Comparison of ENCODE assay signal across 16 cellular contexts in the genomic region with DNA sequence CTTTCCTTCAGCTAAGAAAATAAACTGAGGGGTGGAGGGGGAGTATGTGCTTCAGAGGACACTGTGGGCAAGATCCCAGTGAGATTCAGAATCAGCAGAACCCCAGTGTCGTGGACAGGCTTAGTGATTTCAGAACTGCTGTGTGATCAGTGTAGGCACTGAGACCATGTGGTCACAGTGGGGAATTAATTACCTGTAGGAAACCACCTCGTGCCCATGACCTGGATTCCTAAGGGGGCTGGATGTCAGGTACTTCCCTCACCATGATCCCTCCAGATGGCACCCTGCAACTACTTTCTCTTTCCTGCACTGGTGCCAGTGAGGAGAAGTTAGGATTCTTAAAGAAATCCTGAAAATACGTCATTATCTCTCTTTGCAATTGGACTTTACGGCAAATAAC.
A peak's percentile ranks its signal among the peaks of the same experiment; 100 is the strongest.
DNase-seq lines count a peak whose midpoint lies in the region; ATAC-seq and TF ChIP-seq lines count a peak whose summit lies in the region.
"Had no signal": no experiment of that assay in that cellular context is flagged by ENCODE, and none has a peak within 500 bp of the region (broad histone marks: within the 10 kb centered on the region; RNA-seq: fewer than 3 reads in every experiment).

No MANE protein-coding gene starts in this region.

- POLR2A ChIA-PET in WTC11 (lab: Charles Lee), result no interaction called here

- 69% methylated on average over 4 of the region's 4 CpGs for WGBS in right cardiac atrium

- H3K36me3 ChIP-seq in GM23338 (ENCODE audit: insufficient read depth), result no peaks in the 10 kb centered on the region

- DNase-seq in Ammon's horn (ENCODE audit: low spot score) (peak; percentile 34), GM23338 (ENCODE audit: low spot score) (peak; percentile 37), WTC11 (ENCODE audit: low spot score) (no peak), right cardiac atrium (no peak), superior temporal gyrus (ENCODE audit: extremely low spot score) (no peak), natural killer cell (no peak), NCI-H1417 treated with DMSO at 0.1 percent for 48 hours (lab: John Stamatoyannopoulos, UW) (no peak), NCI-H2081 treated with DMSO at 0.1 percent for 48 hours (lab: John Stamatoyannopoulos, UW) (no peak)
- DNase-seq: AML-193, Karpas-422, NCI-H1694, small intestine had no signal

- no peak overlapping the region for H3K27ac Mint-ChIP-seq in GM23338
- H3K27ac Mint-ChIP-seq in WTC11, result no peak overlapping the region; the same call in 1 of the 2 replicates
- H3K27ac Mint-ChIP-seq in natural killer cell, result no peak overlapping the region
- H3K27ac Mint-ChIP-seq: activated T-helper 1 cell treated with anti-CD3 and anti-CD28 coated beads, Interleukin-12 subunit alpha, Interleukin-12 subunit beta, Interleukin-2, Interleukin-4 antibody, amounts not matched to agents 30 ng/mL and 10 ng/mL and 1 ng/mL, durations not matched to agents 14 hours and 24 hours and 36 hours; memory B cell had no signal

- H3K4me3 Mint-ChIP-seq in GM23338 (no peak overlapping the region), WTC11 (no peak overlapping the region), natural killer cell (no peak overlapping the region)
- H3K4me3 Mint-ChIP-seq: activated T-helper 1 cell treated with anti-CD3 and anti-CD28 coated beads, Interleukin-12 subunit alpha, Interleukin-12 subunit beta, Interleukin-2, Interleukin-4 antibody, amounts not matched to agents 30 ng/mL and 10 ng/mL and 1 ng/mL, durations not matched to agents 14 hours and 24 hours and 36 hours; memory B cell had no signal

- H3F3A ChIP-seq in GM23338 (replicated peaks; ENCODE audit: low read depth), result no peaks in the 10 kb centered on the region

- H3K4me1 ChIP-seq in GM23338 (ENCODE audit: insufficient read depth), result peaks cover 12% of the 10 kb centered on the region; the same call in 1 of the 2 replicates
- H3K4me1 ChIP-seq in right cardiac atrium (ENCODE audit: control insufficient read depth, insufficient read depth, low read length), result peaks cover 3% of the 10 kb centered on the region

- no peaks in the 10 kb centered on the region for H4K20me1 ChIP-seq in GM23338 (replicated peaks; ENCODE audit: insufficient read depth)

- H3K9me2 ChIP-seq in GM23338 (ENCODE audit: insufficient read depth), result no peaks in the 10 kb centered on the region

- peak overlapping the region; percentile 30 for H3K4me2 ChIP-seq in GM23338

- H3K4me3 ChIP-seq in GM23338 (no peak overlapping the region), right cardiac atrium (ENCODE audit: low read length) (no peak overlapping the region)

- no peaks in the 10 kb centered on the region for H3K79me2 ChIP-seq in GM23338 (replicated peaks; ENCODE audit: insufficient read depth)

- H3K27me3 ChIP-seq in GM23338 (ENCODE audit: insufficient read depth), result no peaks in the 10 kb centered on the region
- no peaks in the 10 kb centered on the region for H3K27me3 ChIP-seq in right cardiac atrium (ENCODE audit: control insufficient read depth, insufficient read depth)
- H3K27me3 ChIP-seq: neutrophil had no signal

- H3K36me3 Mint-ChIP-seq in GM23338 (ENCODE audit: low read depth) (no peaks in the 10 kb centered on the region; the same call in 2 of the 3 replicates), WTC11 (no peaks in the 10 kb centered on the region), natural killer cell (no peaks in the 10 kb centered on the region)

- H2AFZ ChIP-seq in GM23338, result no peak overlapping the region

- H3K27ac ChIP-seq in GM23338 (ENCODE audit: low read depth), result no peak overlapping the region
- H3K27ac ChIP-seq in right cardiac atrium (ENCODE audit: low read length), result peak overlapping the region; percentile 75
- H3K27ac ChIP-seq: HL-60, neutrophil had no signal

- CTCF ChIA-PET in WTC11 (lab: Charles Lee), result interaction anchor here (0.7 kb wide), 1 partner anchor 642 kb away, joined by 3 read pairs; no protein-coding TSS in a partner anchor

- H3K27me3 Mint-ChIP-seq in GM23338 (ENCODE audit: insufficient read depth, low read depth, poor library complexity) (no peaks in the 10 kb centered on the region), WTC11 (ENCODE audit: low read depth) (no peaks in the 10 kb centered on the region), natural killer cell (ENCODE audit: low read depth in 2 of 2) (no peaks in the 10 kb centered on the region)
- H3K27me3 Mint-ChIP-seq: memory B cell had no signal

- H3K4me1 Mint-ChIP-seq in GM23338 (peaks cover 29% of the 10 kb centered on the region), WTC11 (peaks cover 30% of the 10 kb centered on the region), natural killer cell (no peaks in the 10 kb centered on the region)

- intact Hi-C loops in right cardiac atrium (cut with DNase I), result no loop called here
- intact Hi-C loops in natural killer cell (cut with micrococcal nuclease), result no loop called here

- H3K9me3 ChIP-seq in right cardiac atrium (ENCODE audit: control insufficient read depth, low read length), result no peaks in the 10 kb centered on the region
- H3K9me3 ChIP-seq: neutrophil had no signal

- H3K9me3 Mint-ChIP-seq in GM23338 (no peaks in the 10 kb centered on the region), WTC11 (no peaks in the 10 kb centered on the region), natural killer cell (no peaks in the 10 kb centered on the region)
- H3K9me3 Mint-ChIP-seq: activated T-helper 1 cell treated with anti-CD3 and anti-CD28 coated beads, Interleukin-12 subunit alpha, Interleukin-12 subunit beta, Interleukin-2, Interleukin-4 antibody, amounts not matched to agents 30 ng/mL and 10 ng/mL and 1 ng/mL, durations not matched to agents 14 hours and 24 hours and 36 hours; memory B cell had no signal

- TF ChIP-seq CTCF in GM23338 (conservative IDR thresholded peaks at IDR 0.05; ENCODE audit: low read depth in 2 of 2) (peak in 1 of 2 experiments; percentile 45; a peak in 2 of 4 replicates), WTC11 (IDR thresholded peaks at IDR 0.05) (no peak), natural killer cell (IDR thresholded peaks at IDR 0.05) (no peak)

- ATAC-seq in GM23338, result peak; percentile 89
- peak; percentile 88 for ATAC-seq in WTC11
- peak in 1 of 2 donors; percentile 48 for ATAC-seq in right cardiac atrium
- no peak for ATAC-seq in natural killer cell

TF ChIP-seq in GM23338, 12 proteins besides CTCF, POLR2A, EP300 and RAD21:
- TF ChIP-seq EZH2 (IDR thresholded peaks at IDR 0.05; ENCODE audit: low read depth, unreplicated experiment), result no peak
TF ChIP-seq in GM23338: peak in this region for 0.

TF ChIP-seq in WTC11, 78 proteins besides CTCF, POLR2A, EP300 and RAD21 (continues in another document):
- no peak for TF ChIP-seq FOXK1 (CRISPR knock-in tag; IDR thresholded peaks at IDR 0.05)
- TF ChIP-seq HMGA2 (CRISPR knock-in tag; IDR thresholded peaks at IDR 0.05), result no peak
- no peak for TF ChIP-seq GRHL2 (CRISPR knock-in tag; IDR thresholded peaks at IDR 0.05; ENCODE audit: insufficient replicate concordance, severe bottlenecking)
- TF ChIP-seq, protein P1, sequence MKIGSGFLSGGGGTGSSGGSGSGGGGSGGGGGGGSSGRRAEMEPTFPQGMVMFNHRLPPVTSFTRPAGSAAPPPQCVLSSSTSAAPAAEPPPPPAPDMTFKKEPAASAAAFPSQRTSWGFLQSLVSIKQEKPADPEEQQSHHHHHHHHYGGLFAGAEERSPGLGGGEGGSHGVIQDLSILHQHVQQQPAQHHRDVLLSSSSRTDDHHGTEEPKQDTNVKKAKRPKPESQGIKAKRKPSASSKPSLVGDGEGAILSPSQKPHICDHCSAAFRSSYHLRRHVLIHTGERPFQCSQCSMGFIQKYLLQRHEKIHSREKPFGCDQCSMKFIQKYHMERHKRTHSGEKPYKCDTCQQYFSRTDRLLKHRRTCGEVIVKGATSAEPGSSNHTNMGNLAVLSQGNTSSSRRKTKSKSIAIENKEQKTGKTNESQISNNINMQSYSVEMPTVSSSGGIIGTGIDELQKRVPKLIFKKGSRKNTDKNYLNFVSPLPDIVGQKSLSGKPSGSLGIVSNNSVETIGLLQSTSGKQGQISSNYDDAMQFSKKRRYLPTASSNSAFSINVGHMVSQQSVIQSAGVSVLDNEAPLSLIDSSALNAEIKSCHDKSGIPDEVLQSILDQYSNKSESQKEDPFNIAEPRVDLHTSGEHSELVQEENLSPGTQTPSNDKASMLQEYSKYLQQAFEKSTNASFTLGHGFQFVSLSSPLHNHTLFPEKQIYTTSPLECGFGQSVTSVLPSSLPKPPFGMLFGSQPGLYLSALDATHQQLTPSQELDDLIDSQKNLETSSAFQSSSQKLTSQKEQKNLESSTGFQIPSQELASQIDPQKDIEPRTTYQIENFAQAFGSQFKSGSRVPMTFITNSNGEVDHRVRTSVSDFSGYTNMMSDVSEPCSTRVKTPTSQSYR (CRISPR knock-in tag; IDR thresholded peaks at IDR 0.05), result no peak
- TF ChIP-seq, protein P2, sequence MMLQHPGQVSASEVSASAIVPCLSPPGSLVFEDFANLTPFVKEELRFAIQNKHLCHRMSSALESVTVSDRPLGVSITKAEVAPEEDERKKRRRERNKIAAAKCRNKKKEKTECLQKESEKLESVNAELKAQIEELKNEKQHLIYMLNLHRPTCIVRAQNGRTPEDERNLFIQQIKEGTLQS (CRISPR knock-in tag; conservative IDR thresholded peaks at IDR 0.05), result no peak
- TF ChIP-seq, protein P3, sequence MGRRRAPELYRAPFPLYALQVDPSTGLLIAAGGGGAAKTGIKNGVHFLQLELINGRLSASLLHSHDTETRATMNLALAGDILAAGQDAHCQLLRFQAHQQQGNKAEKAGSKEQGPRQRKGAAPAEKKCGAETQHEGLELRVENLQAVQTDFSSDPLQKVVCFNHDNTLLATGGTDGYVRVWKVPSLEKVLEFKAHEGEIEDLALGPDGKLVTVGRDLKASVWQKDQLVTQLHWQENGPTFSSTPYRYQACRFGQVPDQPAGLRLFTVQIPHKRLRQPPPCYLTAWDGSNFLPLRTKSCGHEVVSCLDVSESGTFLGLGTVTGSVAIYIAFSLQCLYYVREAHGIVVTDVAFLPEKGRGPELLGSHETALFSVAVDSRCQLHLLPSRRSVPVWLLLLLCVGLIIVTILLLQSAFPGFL (CRISPR knock-in tag; IDR thresholded peaks at IDR 0.05; ENCODE audit: borderline replicate concordance), result no peak
- no peak for TF ChIP-seq IRF2 (CRISPR knock-in tag; IDR thresholded peaks at IDR 0.05; ENCODE audit: borderline replicate concordance, low read depth)
- no peak for TF ChIP-seq GABPB1 (CRISPR knock-in tag; IDR thresholded peaks at IDR 0.05)
- no peak for TF ChIP-seq ZNF121 (CRISPR knock-in tag; IDR thresholded peaks at IDR 0.05)
- no peak for TF ChIP-seq TCF7 (CRISPR knock-in tag; IDR thresholded peaks at IDR 0.05; ENCODE audit: low read depth)

Comparison
In these comparisons a context has a peak if more than half of its experiments do, and no peak if none do; other contexts are left out.
1. DNase-seq: peak in Ammon's horn (single experiment) and GM23338 (single experiment); none in WTC11 (single experiment), right cardiac atrium (0 of 3), superior temporal gyrus (single experiment), natural killer cell (single experiment), NCI-H1417 treated with DMSO at 0.1 percent for 48 hours (single experiment) and NCI-H2081 treated with DMSO at 0.1 percent for 48 hours (single experiment).
2. ATAC-seq: peak in GM23338 (single experiment) and WTC11 (single experiment); none in natural killer cell (0 of 3).